Comparison of ENCODE assay signal across 1 cellular context in the genomic region with DNA sequence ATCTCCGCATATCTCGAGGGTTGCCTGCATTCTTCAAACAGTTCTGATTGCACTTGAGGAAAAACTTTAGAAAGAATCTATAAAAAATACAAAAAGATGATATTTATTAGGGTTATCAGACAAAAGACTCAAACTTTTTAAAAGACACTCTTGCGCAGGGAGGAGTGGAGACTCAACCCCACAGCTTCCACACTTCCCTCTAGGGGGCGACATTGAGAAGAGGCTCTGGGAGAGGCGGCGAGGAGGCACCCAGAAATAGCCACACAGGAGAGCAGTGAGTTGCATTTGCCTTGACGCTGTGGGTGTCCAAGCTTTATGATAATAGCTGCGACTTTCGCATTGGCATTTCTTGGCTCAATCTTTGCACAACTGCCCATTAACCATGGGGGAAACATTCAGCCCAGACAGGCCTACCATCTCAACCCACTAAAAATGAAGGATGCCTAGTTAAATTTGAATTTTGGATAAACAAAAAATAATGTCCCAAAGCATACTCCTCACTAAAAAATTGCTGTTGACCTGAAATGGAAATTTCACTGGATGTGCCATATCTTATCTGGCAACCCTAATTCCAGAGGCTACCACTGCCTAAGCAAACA.
TF ChIP-seq lines count a peak whose summit lies in the region.

No MANE protein-coding gene starts in this region.

TF ChIP-seq in GM23338, 12 proteins besides CTCF, POLR2A, EP300 and RAD21 (continued from another document):
- TF ChIP-seq, protein P1, sequence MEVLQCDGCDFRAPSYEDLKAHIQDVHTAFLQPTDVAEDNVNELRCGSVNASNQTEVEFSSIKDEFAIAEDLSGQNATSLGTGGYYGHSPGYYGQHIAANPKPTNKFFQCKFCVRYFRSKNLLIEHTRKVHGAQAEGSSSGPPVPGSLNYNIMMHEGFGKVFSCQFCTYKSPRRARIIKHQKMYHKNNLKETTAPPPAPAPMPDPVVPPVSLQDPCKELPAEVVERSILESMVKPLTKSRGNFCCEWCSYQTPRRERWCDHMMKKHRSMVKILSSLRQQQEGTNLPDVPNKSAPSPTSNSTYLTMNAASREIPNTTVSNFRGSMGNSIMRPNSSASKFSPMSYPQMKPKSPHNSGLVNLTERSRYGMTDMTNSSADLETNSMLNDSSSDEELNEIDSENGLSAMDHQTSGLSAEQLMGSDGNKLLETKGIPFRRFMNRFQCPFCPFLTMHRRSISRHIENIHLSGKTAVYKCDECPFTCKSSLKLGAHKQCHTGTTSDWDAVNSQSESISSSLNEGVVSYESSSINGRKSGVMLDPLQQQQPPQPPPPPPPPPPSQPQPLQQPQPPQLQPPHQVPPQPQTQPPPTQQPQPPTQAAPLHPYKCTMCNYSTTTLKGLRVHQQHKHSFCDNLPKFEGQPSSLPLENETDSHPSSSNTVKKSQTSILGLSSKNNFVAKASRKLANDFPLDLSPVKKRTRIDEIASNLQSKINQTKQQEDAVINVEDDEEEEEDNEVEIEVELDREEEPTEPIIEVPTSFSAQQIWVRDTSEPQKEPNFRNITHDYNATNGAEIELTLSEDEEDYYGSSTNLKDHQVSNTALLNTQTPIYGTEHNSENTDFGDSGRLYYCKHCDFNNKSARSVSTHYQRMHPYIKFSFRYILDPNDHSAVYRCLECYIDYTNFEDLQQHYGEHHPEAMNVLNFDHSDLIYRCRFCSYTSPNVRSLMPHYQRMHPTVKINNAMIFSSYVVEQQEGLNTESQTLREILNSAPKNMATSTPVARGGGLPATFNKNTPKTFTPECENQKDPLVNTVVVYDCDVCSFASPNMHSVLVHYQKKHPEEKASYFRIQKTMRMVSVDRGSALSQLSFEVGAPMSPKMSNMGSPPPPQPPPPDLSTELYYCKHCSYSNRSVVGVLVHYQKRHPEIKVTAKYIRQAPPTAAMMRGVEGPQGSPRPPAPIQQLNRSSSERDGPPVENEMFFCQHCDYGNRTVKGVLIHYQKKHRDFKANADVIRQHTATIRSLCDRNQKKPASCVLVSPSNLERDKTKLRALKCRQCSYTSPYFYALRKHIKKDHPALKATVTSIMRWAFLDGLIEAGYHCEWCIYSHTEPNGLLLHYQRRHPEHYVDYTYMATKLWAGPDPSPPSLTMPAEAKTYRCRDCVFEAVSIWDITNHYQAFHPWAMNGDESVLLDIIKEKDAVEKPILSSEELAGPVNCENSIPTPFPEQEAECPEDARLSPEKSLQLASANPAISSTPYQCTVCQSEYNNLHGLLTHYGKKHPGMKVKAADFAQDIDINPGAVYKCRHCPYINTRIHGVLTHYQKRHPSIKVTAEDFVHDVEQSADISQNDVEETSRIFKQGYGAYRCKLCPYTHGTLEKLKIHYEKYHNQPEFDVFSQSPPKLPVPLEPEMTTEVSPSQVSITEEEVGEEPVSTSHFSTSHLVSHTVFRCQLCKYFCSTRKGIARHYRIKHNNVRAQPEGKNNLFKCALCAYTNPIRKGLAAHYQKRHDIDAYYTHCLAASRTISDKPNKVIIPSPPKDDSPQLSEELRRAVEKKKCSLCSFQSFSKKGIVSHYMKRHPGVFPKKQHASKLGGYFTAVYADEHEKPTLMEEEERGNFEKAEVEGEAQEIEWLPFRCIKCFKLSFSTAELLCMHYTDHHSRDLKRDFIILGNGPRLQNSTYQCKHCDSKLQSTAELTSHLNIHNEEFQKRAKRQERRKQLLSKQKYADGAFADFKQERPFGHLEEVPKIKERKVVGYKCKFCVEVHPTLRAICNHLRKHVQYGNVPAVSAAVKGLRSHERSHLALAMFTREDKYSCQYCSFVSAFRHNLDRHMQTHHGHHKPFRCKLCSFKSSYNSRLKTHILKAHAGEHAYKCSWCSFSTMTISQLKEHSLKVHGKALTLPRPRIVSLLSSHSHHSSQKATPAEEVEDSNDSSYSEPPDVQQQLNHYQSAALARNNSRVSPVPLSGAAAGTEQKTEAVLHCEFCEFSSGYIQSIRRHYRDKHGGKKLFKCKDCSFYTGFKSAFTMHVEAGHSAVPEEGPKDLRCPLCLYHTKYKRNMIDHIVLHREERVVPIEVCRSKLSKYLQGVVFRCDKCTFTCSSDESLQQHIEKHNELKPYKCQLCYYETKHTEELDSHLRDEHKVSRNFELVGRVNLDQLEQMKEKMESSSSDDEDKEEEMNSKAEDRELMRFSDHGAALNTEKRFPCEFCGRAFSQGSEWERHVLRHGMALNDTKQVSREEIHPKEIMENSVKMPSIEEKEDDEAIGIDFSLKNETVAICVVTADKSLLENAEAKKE (CRISPR knock-in tag; IDR thresholded peaks at IDR 0.05), result no peak; the same call in 1 of the 2 replicates
- TF ChIP-seq, protein P2, sequence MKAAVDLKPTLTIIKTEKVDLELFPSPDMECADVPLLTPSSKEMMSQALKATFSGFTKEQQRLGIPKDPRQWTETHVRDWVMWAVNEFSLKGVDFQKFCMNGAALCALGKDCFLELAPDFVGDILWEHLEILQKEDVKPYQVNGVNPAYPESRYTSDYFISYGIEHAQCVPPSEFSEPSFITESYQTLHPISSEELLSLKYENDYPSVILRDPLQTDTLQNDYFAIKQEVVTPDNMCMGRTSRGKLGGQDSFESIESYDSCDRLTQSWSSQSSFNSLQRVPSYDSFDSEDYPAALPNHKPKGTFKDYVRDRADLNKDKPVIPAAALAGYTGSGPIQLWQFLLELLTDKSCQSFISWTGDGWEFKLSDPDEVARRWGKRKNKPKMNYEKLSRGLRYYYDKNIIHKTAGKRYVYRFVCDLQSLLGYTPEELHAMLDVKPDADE (IDR thresholded peaks at IDR 0.05), result no peak
